ENCODE assay signal across 1 cellular context in the genomic region with DNA sequence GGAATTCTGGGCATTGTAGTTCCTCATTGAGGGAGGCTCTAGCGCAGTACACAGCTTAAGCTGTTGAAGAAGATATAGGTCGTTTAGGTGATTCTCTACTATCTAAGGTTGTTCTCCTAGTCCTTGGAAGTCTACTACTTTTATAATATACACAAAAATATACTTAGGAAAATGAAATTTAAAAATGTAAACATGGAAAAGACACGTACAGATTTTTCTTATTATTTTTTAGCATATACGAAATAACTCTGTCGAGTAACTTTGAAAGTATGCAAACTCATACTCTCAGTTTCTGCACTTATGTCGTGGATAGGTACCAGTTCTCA.
TF ChIP-seq lines count a peak whose summit lies in the region.

No MANE protein-coding gene starts in this region.

TF ChIP-seq in HepG2, 621 proteins besides CTCF, POLR2A, EP300 and RAD21 (continued from another document):
- TF ChIP-seq ZNF574 (CRISPR knock-in tag; IDR thresholded peaks at IDR 0.05) (no peak), CEBPG (CRISPR knock-in tag; IDR thresholded peaks at IDR 0.05) (no peak), CC2D1A (CRISPR knock-in tag; IDR thresholded peaks at IDR 0.05) (no peak), FUBP1 (CRISPR knock-in tag; IDR thresholded peaks at IDR 0.05; ENCODE audit: borderline replicate concordance) (no peak), DMAP1 (CRISPR knock-in tag; IDR thresholded peaks at IDR 0.05) (no peak), ZNF782 (CRISPR knock-in tag; IDR thresholded peaks at IDR 0.05; ENCODE audit: borderline replicate concordance) (no peak), JARID2 (CRISPR knock-in tag; IDR thresholded peaks at IDR 0.05; ENCODE audit: insufficient replicate concordance) (no peak), HOMEZ (CRISPR knock-in tag; IDR thresholded peaks at IDR 0.05; ENCODE audit: low read depth) (no peak), ZNF772 (CRISPR knock-in tag; IDR thresholded peaks at IDR 0.05) (0 out of 2 replicates have a peak, but pooled peaks have one; percentile 9), FLYWCH1 (CRISPR knock-in tag; IDR thresholded peaks at IDR 0.05) (no peak), PAXIP1 (CRISPR knock-in tag; conservative IDR thresholded peaks at IDR 0.05) (no peak), ZNF7 (CRISPR knock-in tag; IDR thresholded peaks at IDR 0.05) (no peak; the same call in 1 of the 2 replicates), FOXJ3 (CRISPR knock-in tag; IDR thresholded peaks at IDR 0.05; ENCODE audit: borderline replicate concordance) (0 out of 2 replicates have a peak, but pooled peaks have one; percentile 9), ZNF460 (CRISPR knock-in tag; IDR thresholded peaks at IDR 0.05; ENCODE audit: borderline replicate concordance) (no peak), ARNT2 (CRISPR knock-in tag; IDR thresholded peaks at IDR 0.05; ENCODE audit: low read depth) (0 out of 2 replicates have a peak, but pooled peaks have one; percentile 11), RFX3 (CRISPR knock-in tag; IDR thresholded peaks at IDR 0.05) (no peak), SPEN (CRISPR knock-in tag; IDR thresholded peaks at IDR 0.05; ENCODE audit: low read depth) (no peak), ZNF138 (CRISPR knock-in tag; IDR thresholded peaks at IDR 0.05; ENCODE audit: low read depth) (no peak)
